ENCODE assay signal across 7 cellular contexts in the genomic region with DNA sequence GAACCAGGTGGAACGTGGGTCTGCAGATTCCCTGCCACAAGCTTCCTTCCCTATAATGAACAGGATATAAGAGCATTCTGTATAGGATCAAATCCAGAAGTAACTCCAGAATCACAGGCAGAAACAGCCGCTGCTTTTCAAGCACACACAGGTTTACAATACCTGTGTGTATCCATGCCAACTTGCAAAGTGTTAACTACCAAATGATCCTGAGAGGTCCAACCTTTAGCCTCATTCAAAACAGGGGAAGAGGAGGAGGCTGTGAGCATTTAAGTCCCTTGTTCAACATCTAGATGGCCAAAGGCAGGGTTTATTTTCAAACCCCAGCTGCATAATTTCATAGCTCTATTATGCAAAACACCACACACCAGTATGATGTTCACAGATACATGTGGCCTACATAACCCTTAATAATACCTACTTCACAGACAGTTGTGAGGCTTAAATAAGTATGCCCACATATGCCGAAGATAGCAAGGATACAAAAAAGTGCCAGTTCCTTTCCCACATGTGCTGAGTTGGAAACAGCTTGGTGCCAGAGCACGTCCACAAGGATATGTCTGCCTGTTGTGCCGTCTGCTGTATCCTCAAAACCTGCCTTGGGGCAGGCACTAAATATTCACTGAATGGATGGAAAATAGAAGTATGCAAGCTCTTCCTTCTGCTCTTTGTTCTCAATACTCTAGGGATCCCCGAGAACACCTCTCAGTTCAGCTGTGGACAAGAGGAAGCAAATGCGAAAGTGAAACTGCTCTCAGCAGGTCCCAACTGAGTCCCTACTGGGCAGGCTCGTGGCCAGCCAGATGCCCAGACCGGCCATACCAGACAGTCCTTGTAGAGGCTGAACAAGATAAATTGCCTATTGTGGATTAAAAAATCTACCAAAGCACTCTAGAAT.
DNase-seq lines count a peak whose midpoint lies in the region; ATAC-seq and TF ChIP-seq lines count a peak whose summit lies in the region.

No MANE protein-coding gene starts in this region.

- no peaks in the 10 kb centered on the region for H3K27me3 Mint-ChIP-seq in activated T-helper 17 cell treated with anti-CD3 and anti-CD28 coated beads, Interleukin-2, amount 50 U/mL, for 72 hours

- H3K27ac Mint-ChIP-seq in activated T-helper 17 cell treated with anti-CD3 and anti-CD28 coated beads, Interleukin-2, amount 50 U/mL, for 72 hours = peak overlapping the region; percentile 88

- H3K27me3 ChIP-seq in osteoblast (ENCODE audit: insufficient read depth, low read length) = no peaks in the 10 kb centered on the region

- peak overlapping the region; percentile 82 for H3K4me3 Mint-ChIP-seq in activated T-helper 17 cell treated with anti-CD3 and anti-CD28 coated beads, Interleukin-2, amount 50 U/mL, for 72 hours

- peaks cover 18% of the 10 kb centered on the region for H3K4me1 Mint-ChIP-seq in activated T-helper 17 cell treated with anti-CD3 and anti-CD28 coated beads, Interleukin-2, amount 50 U/mL, for 72 hours

- H2AFZ ChIP-seq in osteoblast (ENCODE audit: low read length) = peak overlapping the region; percentile 92

- no peaks in the 10 kb centered on the region for H3K79me2 ChIP-seq in osteoblast (ENCODE audit: insufficient read depth, low read length)

- no peaks in the 10 kb centered on the region for H3K36me3 Mint-ChIP-seq in activated T-helper 17 cell treated with anti-CD3 and anti-CD28 coated beads, Interleukin-2, amount 50 U/mL, for 72 hours (ENCODE audit: low read depth)

- no peaks in the 10 kb centered on the region for H3K9me3 Mint-ChIP-seq in activated T-helper 17 cell treated with anti-CD3 and anti-CD28 coated beads, Interleukin-2, amount 50 U/mL, for 72 hours

- H3K4me3 ChIP-seq in osteoblast (ENCODE audit: insufficient read depth, low read length) = peak overlapping the region; percentile 72

- peak overlapping the region; percentile 91 for H3K4me2 ChIP-seq in osteoblast (ENCODE audit: insufficient read depth, low read length)

- H4K20me1 ChIP-seq in osteoblast (ENCODE audit: insufficient read depth, low read length) = no peaks in the 10 kb centered on the region

- no peaks in the 10 kb centered on the region for H3K36me3 ChIP-seq in osteoblast (ENCODE audit: insufficient read depth, low read length)

- H3K27ac ChIP-seq in osteoblast (ENCODE audit: low read depth, low read length) = peak overlapping the region; percentile 47

- ATAC-seq in GM21526 (IDR thresholded peaks at IDR 0.05; ENCODE audit: low FRiP score, unreplicated experiment) = peak; percentile 72
- peak; percentile 52 for ATAC-seq in activated T-helper 17 cell treated with anti-CD3 and anti-CD28 coated beads, Interleukin-2, amount 50 U/mL, for 72 hours (replicated peaks)

- peak; percentile 40 for DNase-seq in GM04503 (ENCODE audit: low read depth)
- peak; percentile 71 for DNase-seq in M059J (ENCODE audit: low read depth)
- peak; percentile 72 for DNase-seq in glomerular visceral epithelial cell (ENCODE audit: extremely low spot score)
- DNase-seq in osteoblast (ENCODE audit: insufficient read length, low spot score, missing footprints) = peak; percentile 95
- DNase-seq in mesenteric fat pad (ENCODE audit: low spot score) = no peak

- H3K9me3 ChIP-seq in osteoblast (ENCODE audit: low read depth, low read length) = no peaks in the 10 kb centered on the region

- H3K4me1 ChIP-seq in osteoblast (ENCODE audit: insufficient read depth, low read length) = peaks cover 15% of the 10 kb centered on the region

- no peak for TF ChIP-seq CTCF in osteoblast (IDR thresholded peaks at IDR 0.05; ENCODE audit: extremely low read depth, low read depth, low read length)
